Comparison of ENCODE assay signal across 8 cellular contexts in genomic region chr1:45803299-45803780, GRCh38. TPM values are rescaled to one million over a fixed set of nuclear protein-coding genes. Genes with fewer than 3 reads are reported as not detected.
DNase-seq lines count a peak whose midpoint lies in the region; ATAC-seq and TF ChIP-seq lines count a peak whose summit lies in the region.

Gene MAST2 (plus strand): TSS chr1:45803612. CDS start chr1:45803896, 284 bp downstream.

- peak; percentile 87 for ATAC-seq in GM21576 (IDR thresholded peaks at IDR 0.05; ENCODE audit: unreplicated experiment)

- H3K27me3 Mint-ChIP-seq in activated T-cell treated with anti-CD3 and anti-CD28 coated beads, Interleukin-2, amount 50 U/mL, for 24 hours, result no peaks in the 10 kb centered on the region

- H3K4me1 Mint-ChIP-seq in activated T-cell treated with anti-CD3 and anti-CD28 coated beads, Interleukin-2, amount 50 U/mL, for 24 hours (ENCODE audit: low read depth), result peaks cover 29% of the 10 kb centered on the region

- no peaks in the 10 kb centered on the region for H3K9me3 ChIP-seq in PC-9 (ENCODE audit: insufficient read depth, low read depth)
- H3K9me3 ChIP-seq in esophagus muscularis mucosa, result no peaks in the 10 kb centered on the region
- H3K9me3 ChIP-seq in muscle layer of duodenum (ENCODE audit: control insufficient read depth in 1 of 2, low read length in 2 of 2), result no peaks in the 10 kb centered on the region

- peak within 1 kb of the TSS; percentile 83 for H2AFZ ChIP-seq in PC-9

- no TSS peak for BruUV-seq in PC-9 (replicated peaks; lab: Mats Ljungman, UMichigan)

- H3K27me3 ChIP-seq in PC-9 (ENCODE audit: insufficient read depth, low read depth) (no peaks in the 10 kb centered on the region), esophagus muscularis mucosa (no peaks in the 10 kb centered on the region), muscle layer of duodenum (ENCODE audit: low read depth, low read length) (no peaks in the 10 kb centered on the region)

- peaks cover 14% of the 10 kb centered on the region; the same call in 1 of the 2 replicates for H3F3A ChIP-seq in PC-9 (ENCODE audit: insufficient read depth, low read depth)

- H3K4me1 ChIP-seq in PC-9 (replicated peaks; ENCODE audit: insufficient read depth), result peaks cover 19% of the 10 kb centered on the region
- peaks cover 10 to 31% (median 29%) of the 10 kb centered on the region in 4 donors for H3K4me1 ChIP-seq in esophagus muscularis mucosa
- H3K4me1 ChIP-seq in muscle layer of duodenum (ENCODE audit: control insufficient read depth in 1 of 2, insufficient read depth in 2 of 2, low read length in 2 of 2), result peaks cover 0 to 17% of the 10 kb centered on the region in 2 donors

- H3K79me2 ChIP-seq in PC-9 (ENCODE audit: low read depth), result peaks cover 31% of the 10 kb centered on the region

- peak; percentile 39 for TF ChIP-seq POLR2A in esophagus muscularis mucosa (IDR thresholded peaks at IDR 0.05; ENCODE audit: low read depth)

- WGBS in esophagus muscularis mucosa, result 0% methylated on average over 4 of the region's 58 CpGs

- no peak for TF ChIP-seq CTCF in PC-9 (conservative IDR thresholded peaks at IDR 0.05)
- TF ChIP-seq CTCF in esophagus muscularis mucosa (IDR thresholded peaks at IDR 0.05), result peak in 1 of 3 experiments; percentile 31

- TF ChIP-seq EP300 in Ishikawa (IDR thresholded peaks at IDR 0.05; ENCODE audit: borderline replicate concordance) (no peak), esophagus muscularis mucosa (IDR thresholded peaks at IDR 0.05) (no peak)

- peak within 1 kb of the TSS; percentile 85 for H3K4me3 Mint-ChIP-seq in activated T-cell treated with anti-CD3 and anti-CD28 coated beads, Interleukin-2, amount 50 U/mL, for 24 hours

- peaks cover 19% of the 10 kb centered on the region for H3K36me3 Mint-ChIP-seq in activated T-cell treated with anti-CD3 and anti-CD28 coated beads, Interleukin-2, amount 50 U/mL, for 24 hours (ENCODE audit: low read depth)

- H3K27ac Mint-ChIP-seq in activated T-cell treated with anti-CD3 and anti-CD28 coated beads, Interleukin-2, amount 50 U/mL, for 24 hours, result peak within 1 kb of the TSS; percentile 87

- peak within 1 kb of the TSS; percentile 89 for H3K4me2 ChIP-seq in PC-9

- no peaks in the 10 kb centered on the region for H3K9me2 ChIP-seq in PC-9 (ENCODE audit: insufficient read depth)

- no peaks in the 10 kb centered on the region for H3K36me3 ChIP-seq in PC-9 (ENCODE audit: low read depth)
- peaks cover 0 to 16% (median 0%) of the 10 kb centered on the region in 4 donors for H3K36me3 ChIP-seq in esophagus muscularis mucosa
- peaks cover 0 to 4% of the 10 kb centered on the region in 2 donors for H3K36me3 ChIP-seq in muscle layer of duodenum (ENCODE audit: control insufficient read depth in 1 of 2, insufficient read depth in 2 of 2, low read length in 2 of 2)

- intact Hi-C loops in PC-9 (cut with micrococcal nuclease; ENCODE audit: unreplicated experiment) (loop anchor here (1.0 to 10.0 kb wide), 5 partner anchors 53 to 379 kb away; partner anchors contain the start of genes CCDC163, GPBP1L1, IPP and MMACHC), esophagus muscularis mucosa (cut with DNase I) (loop anchor here (10.0 kb wide), 1 partner anchor 71 kb away; no protein-coding TSS in a partner anchor)

- DNase-seq in DMS114 treated with DMSO at 0.1 percent for 48 hours (lab: John Stamatoyannopoulos, UW; ENCODE audit: unreplicated experiment) (peak; percentile 81), PC-9 (peak; percentile 59 to 95), esophagus muscularis mucosa (ENCODE audit: extremely low spot score) (peak; percentile 93)
- peak; percentile 91 for DNase-seq in activated T-cell treated with anti-CD3 and anti-CD28 coated beads, Interleukin-2, amount 50 U/mL, for 24 hours
- DNase-seq in stimulated activated CD8-positive, alpha-beta memory T cell treated with anti-CD3 and anti-CD28 coated beads, Interleukin-7, amount 100 ng/mL, for 1 hour (ENCODE audit: low read depth in 2 of 2), result peak; percentile 64 to 72

- H3K4me3 ChIP-seq in PC-9, result peak within 1 kb of the TSS; percentile 67
- peak within 1 kb of the TSS; percentile 56 to 77 (median 64) for H3K4me3 ChIP-seq in esophagus muscularis mucosa
- H3K4me3 ChIP-seq in muscle layer of duodenum (ENCODE audit: low read depth in 1 of 2, low read length in 2 of 2), result peak within 1 kb of the TSS; percentile 76 to 88

- no peaks in the 10 kb centered on the region for H4K20me1 ChIP-seq in PC-9 (ENCODE audit: insufficient read depth)

- TF ChIP-seq RAD21 in Ishikawa (IDR thresholded peaks at IDR 0.05; ENCODE audit: low read depth), result no peak

- H3K9me3 Mint-ChIP-seq in activated T-cell treated with anti-CD3 and anti-CD28 coated beads, Interleukin-2, amount 50 U/mL, for 24 hours, result no peaks in the 10 kb centered on the region

- POLR2A ChIA-PET in PC-9 (lab: Charles Lee; ENCODE audit: unreplicated experiment), result no interaction called here

- H3K27ac ChIP-seq in PC-9 (peak within 1 kb of the TSS; percentile 70), esophagus muscularis mucosa (replicated peaks in 1 of 4) (peak within 1 kb of the TSS; percentile 85 to 88 (median 86)), muscle layer of duodenum (ENCODE audit: low read length) (peak within 1 kb of the TSS; percentile 94)

- CTCF ChIA-PET in PC-9 (lab: Charles Lee), result no interaction called here

TF ChIP-seq in Ishikawa, 13 proteins besides CTCF, POLR2A, EP300 and RAD21:
- TF ChIP-seq TEAD4 (IDR thresholded peaks at IDR 0.05) (no peak), TAF1 (IDR thresholded peaks at IDR 0.05; ENCODE audit: low read depth) (no peak; the same call in 1 of the 2 replicates), USF1 (IDR thresholded peaks at IDR 0.05) (no peak), YY1 (IDR thresholded peaks at IDR 0.05; ENCODE audit: low read depth) (no peak)
- TF ChIP-seq, protein P1, sequence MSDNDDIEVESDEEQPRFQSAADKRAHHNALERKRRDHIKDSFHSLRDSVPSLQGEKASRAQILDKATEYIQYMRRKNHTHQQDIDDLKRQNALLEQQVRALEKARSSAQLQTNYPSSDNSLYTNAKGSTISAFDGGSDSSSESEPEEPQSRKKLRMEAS (IDR thresholded peaks at IDR 0.05), result peak; percentile 58; the same call in 1 of the 2 replicates

RNA-seq across cellular contexts. Expression of gene MAST2, which starts in this region (rescaled TPM):
- total RNA-seq in PC-9 (2021) (58.8 and 69.3 TPM in 2 replicates), esophagus muscularis mucosa (10 to 100 TPM; 44.9 to 78.3 (median 68.5) TPM)

Comparison
In these comparisons a context has a peak if more than half of its experiments do, and no peak if none do; other contexts are left out.
1. Peak in every context shown above with its lines: DNase-seq, ATAC-seq, H3K4me3 ChIP-seq and H3K27ac ChIP-seq.